Comparison of ENCODE assay signal across 20 cellular contexts in the genomic region with DNA sequence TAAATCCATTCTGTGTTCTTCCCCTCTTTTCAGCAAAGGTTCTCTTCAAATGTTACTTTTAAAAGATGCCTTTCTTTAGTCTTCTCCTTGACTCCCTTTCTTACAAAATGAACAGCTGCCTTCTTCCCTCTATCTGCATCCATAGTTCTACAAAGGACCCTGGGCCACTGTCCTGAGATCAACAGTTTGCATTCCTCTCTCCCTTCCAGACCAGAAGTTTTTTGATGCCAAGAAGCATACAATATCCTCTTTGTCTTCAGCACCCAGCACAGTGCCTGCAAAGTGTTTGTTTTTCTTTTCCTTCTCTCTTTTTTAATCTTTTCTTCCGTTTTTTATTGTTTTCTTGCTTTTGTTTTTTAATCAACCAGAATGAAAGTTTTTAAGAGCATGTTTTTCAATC.
"Had no signal": no experiment of that assay in that cellular context is flagged by ENCODE, and none has a peak within 500 bp of the region (broad histone marks: within the 10 kb centered on the region; RNA-seq: fewer than 3 reads in every experiment).

No MANE protein-coding gene starts in this region.

- H3K27me3 ChIP-seq: brain microvascular endothelial cell, colonic mucosa, right atrium auricular region, transverse colon had no signal

- H3K4me1 ChIP-seq: colonic mucosa, gastroesophageal sphincter, parathyroid adenoma, right atrium auricular region, suprapubic skin, transverse colon had no signal

- H2AFZ ChIP-seq: parathyroid adenoma had no signal

- H3K27ac ChIP-seq: brain microvascular endothelial cell, colonic mucosa, gastroesophageal sphincter, parathyroid adenoma, right atrium auricular region, suprapubic skin, transverse colon, WERI-Rb-1 had no signal

- H3K4me3 ChIP-seq: colonic mucosa, gastroesophageal sphincter, right atrium auricular region, suprapubic skin, transverse colon had no signal

- H3K9me3 ChIP-seq: colonic mucosa, gastroesophageal sphincter, right atrium auricular region, suprapubic skin, transverse colon had no signal

- H3K79me2 ChIP-seq: parathyroid adenoma had no signal

- DNase-seq: activated CD4-positive, alpha-beta T cell treated with anti-CD3 and anti-CD28 coated beads for 1 hour; activated CD8-positive, alpha-beta memory T cell treated with anti-CD3 and anti-CD28 coated beads for 24 hours; activated gamma-delta T cell treated with Interleukin-2 at 50 U/mL for 16 hours; activated naive CD8-positive, alpha-beta T cell treated with anti-CD3 and anti-CD28 coated beads for 36 hours; amniotic stem cell; brain microvascular endothelial cell; central memory CD4-positive, alpha-beta T cell; colonic mucosa; endodermal cell; mesendoderm; natural killer cell; stimulated activated CD4-positive, alpha-beta T cell treated with anti-CD3 and anti-CD28 coated beads, Interleukin-4, amount 100 ng/mL, for 1 hour; stimulated activated naive CD8-positive, alpha-beta T cell treated with anti-CD3 and anti-CD28 coated beads, Interleukin-15, amount 100 ng/mL, for 72 hours; T-helper 2 cell; transverse colon; WERI-Rb-1 had no signal

- H3K36me3 ChIP-seq: brain microvascular endothelial cell, colonic mucosa, gastroesophageal sphincter, right atrium auricular region, suprapubic skin, transverse colon, WERI-Rb-1 had no signal

- H3K9ac ChIP-seq: parathyroid adenoma had no signal

- ATAC-seq: gastroesophageal sphincter; natural killer cell; stimulated activated naive CD8-positive, alpha-beta T cell treated with anti-CD3 and anti-CD28 coated beads, Interleukin-15, amount 100 ng/mL, for 72 hours had no signal
